Comparison of ENCODE assay signal across 8 cellular contexts in the genomic region with DNA sequence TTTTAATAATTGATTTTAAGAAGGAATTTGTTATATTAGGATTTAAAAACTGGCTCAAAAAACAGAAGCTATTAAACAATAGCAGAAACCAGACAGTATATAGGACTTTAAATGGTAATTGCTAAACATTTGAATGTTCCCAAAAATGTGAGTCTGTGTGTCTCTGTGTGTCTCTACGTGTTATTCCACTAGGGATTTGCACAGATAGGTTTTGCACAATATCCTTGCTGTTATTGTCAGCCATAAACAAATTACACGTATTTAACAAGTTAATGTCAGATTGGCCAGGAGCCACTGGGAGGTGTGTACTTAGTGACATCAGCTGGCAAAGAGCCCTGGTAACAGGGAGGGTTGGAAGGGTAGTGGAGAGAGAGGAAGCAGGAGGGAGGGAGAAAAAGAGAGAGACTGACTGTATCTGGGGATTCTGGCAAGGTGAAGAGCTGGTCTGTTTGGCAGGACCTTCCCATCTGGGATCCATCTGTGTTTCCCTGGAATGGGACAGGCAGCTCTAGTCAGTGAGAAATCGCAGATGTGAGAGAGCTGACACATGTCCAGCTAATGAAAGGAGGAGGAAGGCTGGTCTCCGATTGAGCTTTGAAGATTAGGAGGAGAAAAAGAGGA.
DNase-seq lines count a peak whose midpoint lies in the region; ATAC-seq and TF ChIP-seq lines count a peak whose summit lies in the region.

No MANE protein-coding gene starts in this region.

- no peaks in the 10 kb centered on the region for H3K36me3 ChIP-seq in Peyer's patch
- no peaks in the 10 kb centered on the region for H3K36me3 ChIP-seq in mucosa of stomach (ENCODE audit: control insufficient read depth, insufficient read depth, low read length)

- peak overlapping the region in 1 of 4 donors; percentile 7 for H3K4me3 ChIP-seq in Peyer's patch
- peak overlapping the region; percentile 22 for H3K4me3 ChIP-seq in epithelial cell of proximal tubule (ENCODE audit: low read depth, low read length)
- peak overlapping the region; percentile 16 for H3K4me3 ChIP-seq in mucosa of stomach (ENCODE audit: low read length)

- peak overlapping the region in 3 of 4 donors; percentile 1 to 29 (median 12) for H3K27ac ChIP-seq in Peyer's patch

- no peaks in the 10 kb centered on the region for H3K9me3 ChIP-seq in Peyer's patch
- H3K9me3 ChIP-seq in mucosa of stomach (ENCODE audit: control insufficient read depth, low read length): no peaks in the 10 kb centered on the region

- no peaks in the 10 kb centered on the region for H3K27me3 ChIP-seq in Peyer's patch
- H3K27me3 ChIP-seq in mucosa of stomach (ENCODE audit: control insufficient read depth, insufficient read depth, low read length): no peaks in the 10 kb centered on the region

- H3K9ac ChIP-seq in mucosa of stomach (ENCODE audit: low read length): peak overlapping the region; percentile 26

- ATAC-seq in GM19452 (IDR thresholded peaks at IDR 0.05; ENCODE audit: unreplicated experiment): no peak

- DNase-seq in SIG-M5 treated with dmso at 0.1 percent for 504 hours (lab: John Stamatoyannopoulos, UW; ENCODE audit: unreplicated experiment) (peak; percentile 10), SIG-M5 (lab: John Stamatoyannopoulos, UW) (no peak), Peyer's patch (peak in 2 of 3 donors; percentile 61 to 88), epithelial cell of proximal tubule (ENCODE audit: low read depth) (peak; percentile 52), NOMO-1 treated with DMSO at 0.1 percent for 48 hours (lab: John Stamatoyannopoulos, UW; ENCODE audit: unreplicated experiment) (no peak), SKM-1 treated with dmso at 0.1 percent for 144 hours (lab: John Stamatoyannopoulos, UW; ENCODE audit: unreplicated experiment) (no peak)

- no peak for TF ChIP-seq POLR2A in Peyer's patch (IDR thresholded peaks at IDR 0.05)

- peaks cover 0 to 9% (median 2%) of the 10 kb centered on the region in 4 donors for H3K4me1 ChIP-seq in Peyer's patch
- H3K4me1 ChIP-seq in mucosa of stomach (ENCODE audit: control insufficient read depth, insufficient read depth, low read length): peaks cover 16% of the 10 kb centered on the region

- peak in 2 of 6 experiments; percentile 24 to 35 for TF ChIP-seq CTCF in Peyer's patch (IDR thresholded peaks at IDR 0.05)
- no peak for TF ChIP-seq CTCF in epithelial cell of proximal tubule (conservative IDR thresholded peaks at IDR 0.05; ENCODE audit: low read depth, low read length)

Comparison
In these comparisons a context has a peak if more than half of its experiments do, and no peak if none do; other contexts are left out.
1. DNase-seq: peak in SIG-M5 treated with dmso at 0.1 percent for 504 hours (single experiment), Peyer's patch (2 of 3) and epithelial cell of proximal tubule (single experiment); none in SIG-M5 (single experiment), NOMO-1 treated with DMSO at 0.1 percent for 48 hours (single experiment) and SKM-1 treated with dmso at 0.1 percent for 144 hours (single experiment).